1 cellular context compared by ENCODE assay signal in genomic region chr11:75762885-75763284, GRCh38.
TF ChIP-seq lines count a peak whose summit lies in the region.

No MANE protein-coding gene starts in this region.

TF ChIP-seq in K562, 482 proteins besides CTCF, POLR2A, EP300 and RAD21:
- TF ChIP-seq CEBPG (CRISPR knock-in tag; IDR thresholded peaks at IDR 0.05) (0 out of 2 replicates have a peak, but pooled peaks have one; percentile 21), CEBPG (tag; conservative IDR thresholded peaks at IDR 0.05 in 1 of 2, IDR thresholded peaks at IDR 0.05 in 1 of 2) (peak; percentile 73), RNF219 (CRISPR knock-in tag; IDR thresholded peaks at IDR 0.05) (no peak), DMBX1 (CRISPR knock-in tag; IDR thresholded peaks at IDR 0.05; ENCODE audit: borderline replicate concordance) (no peak), CEBPB (tag; IDR thresholded peaks at IDR 0.05) (peak; percentile 41; the same call in 1 of the 2 replicates)
TF ChIP-seq in K562: peak in this region for 2.
